8 cellular contexts compared by ENCODE assay signal in genomic region chr11:35146074-35146521, GRCh38. TPM values are rescaled to one million over a fixed set of nuclear protein-coding genes. Genes with fewer than 3 reads are reported as not detected.
DNase-seq lines count a peak whose midpoint lies in the region; ATAC-seq and TF ChIP-seq lines count a peak whose summit lies in the region.

No MANE protein-coding gene starts in this region.

- H3K9ac ChIP-seq in SK-N-SH: no peak overlapping the region

- no peak overlapping the region for H2AFZ ChIP-seq in SK-N-SH (ENCODE audit: low read depth)

- H3K9me2 ChIP-seq in SK-N-SH: no peaks in the 10 kb centered on the region

- no peaks in the 10 kb centered on the region for H3K27me3 Mint-ChIP-seq in T-helper 2 cell treated with Interferon-gamma antibody and Interleukin-4, amounts not matched to agents 5 μg/mL and 100 μg/mL, for 36 hours (ENCODE audit: low read depth)

- H3K4me3 Mint-ChIP-seq in T-helper 2 cell treated with Interferon-gamma antibody and Interleukin-4, amounts not matched to agents 5 μg/mL and 100 μg/mL, for 36 hours: peak overlapping the region; percentile 77

- peak overlapping the region; percentile 91 for H3K27ac Mint-ChIP-seq in T-helper 2 cell treated with Interferon-gamma antibody and Interleukin-4, amounts not matched to agents 5 μg/mL and 100 μg/mL, for 36 hours

- TF ChIP-seq POLR2A in suprapubic skin (IDR thresholded peaks at IDR 0.05): no peak

- TF ChIP-seq EP300 in SK-N-SH (IDR thresholded peaks at IDR 0.05; ENCODE audit: borderline replicate concordance in 1 of 2, low read depth in 1 of 2, low read length in 1 of 2) (no peak), suprapubic skin (IDR thresholded peaks at IDR 0.05) (no peak)

- no peak for TF ChIP-seq RAD21 in SK-N-SH (IDR thresholded peaks at IDR 0.05; ENCODE audit: low read length)

- H3K9me3 ChIP-seq in SK-N-SH (no peaks in the 10 kb centered on the region), suprapubic skin (no peaks in the 10 kb centered on the region)
- H3K9me3 ChIP-seq in effector memory CD4-positive, alpha-beta T cell (ENCODE audit: control insufficient read depth, low read length): no peaks in the 10 kb centered on the region

- H3F3A ChIP-seq in SK-N-SH (replicated peaks; ENCODE audit: insufficient read depth): peaks cover 44% of the 10 kb centered on the region

- H3K4me1 Mint-ChIP-seq in T-helper 2 cell treated with Interferon-gamma antibody and Interleukin-4, amounts not matched to agents 5 μg/mL and 100 μg/mL, for 36 hours (ENCODE audit: low read depth): peaks cover 77% of the 10 kb centered on the region

- DNase-seq in SK-N-SH (no peak), suprapubic skin (ENCODE audit: low spot score in 2 of 2) (no peak), iPS-NIHi11 (ENCODE audit: low spot score) (no peak), foreskin melanocyte (no peak), kidney glomerular epithelial cell (lab: John Stamatoyannopoulos, UW) (no peak)
- peak; percentile 88 for DNase-seq in T-helper 2 cell treated with Interferon-gamma antibody and Interleukin-4, amounts not matched to agents 5 μg/mL and 100 μg/mL, for 36 hours (ENCODE audit: low spot score)
- peak; percentile 31 to 63 (median 52) for DNase-seq in effector memory CD4-positive, alpha-beta T cell

- no peak for TF ChIP-seq CTCF in SK-N-SH (IDR thresholded peaks at IDR 0.05)
- TF ChIP-seq CTCF in suprapubic skin (IDR thresholded peaks at IDR 0.05): no peak

- H3K36me3 ChIP-seq in SK-N-SH (replicated peaks in 1 of 2; ENCODE audit: control insufficient read depth in 1 of 2, insufficient read depth in 2 of 2, low read length in 1 of 2): peaks cover 0 to 34% of the 10 kb centered on the region in 2 experiments
- H3K36me3 ChIP-seq in effector memory CD4-positive, alpha-beta T cell (ENCODE audit: control insufficient read depth, insufficient read depth, low read length): peaks cover 33% of the 10 kb centered on the region
- no peaks in the 10 kb centered on the region for H3K36me3 ChIP-seq in suprapubic skin

- peaks cover 4% of the 10 kb centered on the region for H3K9me3 Mint-ChIP-seq in T-helper 2 cell treated with Interferon-gamma antibody and Interleukin-4, amounts not matched to agents 5 μg/mL and 100 μg/mL, for 36 hours

- H4K20me1 ChIP-seq in SK-N-SH (ENCODE audit: insufficient read depth): peaks cover 82% of the 10 kb centered on the region

- ATAC-seq in SK-N-SH treated with all-trans-retinoic acid at 6 μM for 48 hours: no peak

- H3K4me3 ChIP-seq in SK-N-SH (ENCODE audit: low read depth in 2 of 2, low read length in 1 of 2) (no peak overlapping the region), suprapubic skin (no peak overlapping the region)
- peak overlapping the region; percentile 19 for H3K4me3 ChIP-seq in effector memory CD4-positive, alpha-beta T cell (ENCODE audit: insufficient read depth, low read depth, low read length, poor library complexity, severe bottlenecking)

- peaks cover 5 to 50% of the 10 kb centered on the region in 2 experiments; a peak in 3 of 4 replicates for H3K4me1 ChIP-seq in SK-N-SH (ENCODE audit: control insufficient read depth in 1 of 2, insufficient read depth in 2 of 2, low read depth in 1 of 2, low read length in 1 of 2)
- H3K4me1 ChIP-seq in effector memory CD4-positive, alpha-beta T cell (ENCODE audit: control insufficient read depth, insufficient read depth, low read length, poor library complexity, severe bottlenecking): peaks cover 67% of the 10 kb centered on the region
- H3K4me1 ChIP-seq in suprapubic skin: peaks cover 91% of the 10 kb centered on the region

- H3K27me3 ChIP-seq in SK-N-SH (ENCODE audit: insufficient read depth): no peaks in the 10 kb centered on the region
- H3K27me3 ChIP-seq in effector memory CD4-positive, alpha-beta T cell (replicated peaks; ENCODE audit: control insufficient read depth, insufficient read depth, low read length, poor library complexity, severe bottlenecking): no peaks in the 10 kb centered on the region
- no peaks in the 10 kb centered on the region for H3K27me3 ChIP-seq in suprapubic skin

- CTCF ChIA-PET in SK-N-SH (lab: Yijun Ruan, JAX): interaction anchor here (0.9 to 1.6 kb wide), 2 partner anchors 12 to 220 kb away, joined by 3 to 5 read pairs; no protein-coding TSS in a partner anchor

- WGBS in SK-N-SH (ENCODE audit: low lambda C conversion rate): 90% methylated on average over 7 of the region's 7 CpGs
- 57% methylated on average over 7 of the region's 7 CpGs for WGBS in suprapubic skin

- POLR2A ChIA-PET in SK-N-SH (lab: Yijun Ruan, JAX): no interaction called here

- no peak overlapping the region for H3K27ac ChIP-seq in SK-N-SH (ENCODE audit: low read depth in 2 of 2, low read length in 1 of 2)
- H3K27ac ChIP-seq in effector memory CD4-positive, alpha-beta T cell (ENCODE audit: insufficient read depth, low read length, poor library complexity, severe bottlenecking): peak overlapping the region; percentile 85
- peak overlapping the region; percentile 99 for H3K27ac ChIP-seq in suprapubic skin

- peaks cover 82% of the 10 kb centered on the region for H3K36me3 Mint-ChIP-seq in T-helper 2 cell treated with Interferon-gamma antibody and Interleukin-4, amounts not matched to agents 5 μg/mL and 100 μg/mL, for 36 hours (ENCODE audit: low read depth)

- peaks cover 100% of the 10 kb centered on the region for H3K79me2 ChIP-seq in SK-N-SH (ENCODE audit: insufficient read depth)

- H3K4me2 ChIP-seq in SK-N-SH: 0 out of 2 replicates have a peak overlapping the region, but pooled peaks have one; percentile 88

TF ChIP-seq in SK-N-SH, 30 proteins besides CTCF, POLR2A, EP300 and RAD21:
- TF ChIP-seq ELF1 (IDR thresholded peaks at IDR 0.05): no peak

TF ChIP-seq in SK-N-SH treated with all-trans-retinoic acid at 6 μM for 48 hours, 23 proteins besides CTCF, POLR2A, EP300 and RAD21:
- TF ChIP-seq TCF4 (CRISPR knock-in tag; IDR thresholded peaks at IDR 0.05; ENCODE audit: borderline replicate concordance) (no peak), TSHZ2 (CRISPR knock-in tag; IDR thresholded peaks at IDR 0.05) (no peak), PPARA (CRISPR knock-in tag; IDR thresholded peaks at IDR 0.05; ENCODE audit: borderline replicate concordance) (no peak)

RNA-seq across cellular contexts. Expression of gene CD44, which starts 7.1 kb away (rescaled TPM):
- polyA plus RNA-seq in SK-N-SH (2012; rRNA removed): 457 and 550 TPM in 2 replicates
- 360 and 443 TPM in 2 replicates for polyA plus RNA-seq in SK-N-SH (2012; cell fraction: cytosol; rRNA removed)
- polyA plus RNA-seq in SK-N-SH (2012; cell fraction: nucleus; rRNA removed): 271 and 426 TPM in 2 replicates
- total RNA-seq in suprapubic skin: 1,000 to 10,000 TPM; 1,361 to 2,207 (median 1,502) TPM

Comparison
In these comparisons a context has a peak if more than half of its experiments do, and no peak if none do; other contexts are left out.
1. DNase-seq: peak in T-helper 2 cell treated with Interferon-gamma antibody and Interleukin-4, amounts not matched to agents 5 μg/mL and 100 μg/mL, for 36 hours (single experiment) and effector memory CD4-positive, alpha-beta T cell (3 of 3); none in SK-N-SH (single experiment), suprapubic skin (0 of 2), iPS-NIHi11 (single experiment), foreskin melanocyte (single experiment) and kidney glomerular epithelial cell (single experiment).
2. H3K27ac ChIP-seq: peak in effector memory CD4-positive, alpha-beta T cell (single experiment) and suprapubic skin (single experiment); none in SK-N-SH (0 of 2).